Comparison of ENCODE assay signal across 1 cellular context in the genomic region with DNA sequence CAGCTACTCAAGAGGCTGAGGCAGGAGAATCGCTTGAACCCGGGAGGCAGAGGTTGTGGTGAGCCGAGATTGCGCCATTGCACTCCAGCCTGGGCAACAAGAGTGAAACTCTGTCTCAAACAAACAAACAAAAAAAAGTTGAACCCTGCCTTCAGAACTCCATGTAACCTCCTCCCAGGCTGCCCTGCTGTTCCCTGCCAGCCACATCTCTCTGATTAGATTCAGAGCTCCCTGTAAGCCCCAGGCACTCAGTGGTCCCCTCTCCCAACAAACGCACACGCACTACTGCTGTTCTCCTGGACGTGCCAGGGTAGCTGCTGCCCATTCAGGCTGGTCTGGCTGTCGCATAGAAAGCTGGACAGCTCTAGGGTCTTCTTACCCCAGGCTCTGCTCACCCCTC.
TF ChIP-seq lines count a peak whose summit lies in the region.

No MANE protein-coding gene starts in this region.

TF ChIP-seq in liver, 16 proteins besides CTCF, POLR2A, EP300 and RAD21:
- TF ChIP-seq HNF4A (conservative IDR thresholded peaks at IDR 0.05): peak; percentile 12 to 22
